10 cellular contexts compared by ENCODE assay signal in genomic region chr13:51793570-51794273, GRCh38. TPM values are rescaled to one million over a fixed set of nuclear protein-coding genes. Genes with fewer than 3 reads are reported as not detected.
A peak's percentile ranks its signal among the peaks of the same experiment; 100 is the strongest.
DNase-seq lines count a peak whose midpoint lies in the region; ATAC-seq, FAIRE-seq and TF ChIP-seq lines count a peak whose summit lies in the region.
"Had no signal": no experiment of that assay in that cellular context is flagged by ENCODE, and none has a peak within 500 bp of the region (broad histone marks: within the 10 kb centered on the region; RNA-seq: fewer than 3 reads in every experiment).

No MANE protein-coding gene starts in this region.

- H2AFZ ChIP-seq in endothelial cell of umbilical vein (ENCODE audit: low read depth, low read length): peak overlapping the region; percentile 91

- H3K36me3 Mint-ChIP-seq in MCF 10A (ENCODE audit: insufficient read depth, unreplicated experiment): peaks cover 6% of the 10 kb centered on the region

- H3K4me3 Mint-ChIP-seq in MCF 10A (ENCODE audit: unreplicated experiment): no peak overlapping the region

- TF ChIP-seq POLR2A in breast epithelium (IDR thresholded peaks at IDR 0.05): no peak
- no peak for TF ChIP-seq POLR2A in endothelial cell of umbilical vein (IDR thresholded peaks at IDR 0.05; ENCODE audit: low read depth, low read length)
- no peak for TF ChIP-seq POLR2A in sigmoid colon (IDR thresholded peaks at IDR 0.05)

- no peaks in the 10 kb centered on the region for H3K36me3 ChIP-seq in breast epithelium
- no peaks in the 10 kb centered on the region for H3K36me3 ChIP-seq in endothelial cell of umbilical vein (ENCODE audit: control insufficient read depth in 2 of 2, extremely low read depth in 1 of 2, insufficient read depth in 2 of 2, low read length in 2 of 2)
- H3K36me3 ChIP-seq in sigmoid colon: peaks cover 0 to 22% (median 0%) of the 10 kb centered on the region in 4 donors
- H3K36me3 ChIP-seq: cardiac muscle cell had no signal

- intact Hi-C loops in MCF 10A (cut with micrococcal nuclease) (loop anchor here (10.0 kb wide), 1 partner anchor 509 kb away; no protein-coding TSS in a partner anchor), breast epithelium (cut with DNase I; ENCODE audit: low total_unique reads) (no loop called here), endothelial cell of umbilical vein (cut with micrococcal nuclease) (loop anchor here (10.0 kb wide), 1 partner anchor 569 kb away; the partner anchor contains the start of gene FAM124A), sigmoid colon (cut with DNase I) (no loop called here)

- TF ChIP-seq CTCF in MCF 10A (IDR thresholded peaks at IDR 0.05; ENCODE audit: unreplicated experiment): no peak
- TF ChIP-seq CTCF in breast epithelium (IDR thresholded peaks at IDR 0.05): no peak
- no peak for TF ChIP-seq CTCF in endothelial cell of umbilical vein (IDR thresholded peaks at IDR 0.05; ENCODE audit: extremely low read depth in 1 of 2, insufficient read depth in 1 of 2, low read depth in 1 of 2, low read length in 2 of 2)
- TF ChIP-seq CTCF in sigmoid colon (IDR thresholded peaks at IDR 0.05): no peak

- no peaks in the 10 kb centered on the region for H3K9me1 ChIP-seq in endothelial cell of umbilical vein (replicated peaks; ENCODE audit: control insufficient read depth, extremely low read depth, insufficient read depth, low read length)

- H3K9ac ChIP-seq in endothelial cell of umbilical vein (replicated peaks; ENCODE audit: extremely low read depth, insufficient read depth, low read length): no peak overlapping the region

- 58 to 82% methylated on average over 6 of the region's 6 CpGs for WGBS in sigmoid colon, 2 donors

- H3K27ac Mint-ChIP-seq in MCF 10A (ENCODE audit: low read depth, unreplicated experiment): peak overlapping the region; percentile 71

- dilution Hi-C loops in endothelial cell of umbilical vein (cut with MboI; ENCODE audit: extremely low pct_ligation_motif_present, low sequenced_read_pairs): no loop called here

- CTCF ChIA-PET in MCF 10A (lab: Yijun Ruan, JAX): interaction anchor here (0.8 to 1.6 kb wide), 8 partner anchors 11 to 516 kb away, joined by 3 to 5 read pairs (median 4); no protein-coding TSS in a partner anchor
- CTCF ChIA-PET in endothelial cell of umbilical vein (lab: Charles Lee): interaction anchor here (0.5 to 1.8 kb wide), 6 partner anchors 9 to 359 kb away, joined by 3 to 7 read pairs (median 3); no protein-coding TSS in a partner anchor

- peak; percentile 49 for ATAC-seq in HG03064 (IDR thresholded peaks at IDR 0.05; ENCODE audit: low read depth, unreplicated experiment)

- H3K27ac ChIP-seq in breast epithelium (no peak overlapping the region), endothelial cell of umbilical vein (ENCODE audit: insufficient read depth, low read depth, low read length) (peak overlapping the region; percentile 61), sigmoid colon (peak overlapping the region in 3 of 4 donors; percentile 11 to 62 (median 48))
- H3K27ac ChIP-seq: cardiac muscle cell, suprapubic skin had no signal

- TF ChIP-seq EP300 in sigmoid colon (IDR thresholded peaks at IDR 0.05): no peak

- no TSS peak for BruUV-seq in MCF 10A (replicated peaks; lab: Mats Ljungman, UMichigan)
- BruUV-seq in endothelial cell of umbilical vein (replicated peaks; lab: Mats Ljungman, UMichigan): no TSS peak

- H4K20me1 ChIP-seq in endothelial cell of umbilical vein (replicated peaks; ENCODE audit: control insufficient read depth, extremely low read depth, insufficient read depth, low read length): no peaks in the 10 kb centered on the region

- DNase-seq in MCF 10A (ENCODE audit: unreplicated experiment): peak; percentile 83
- no peak for DNase-seq in breast epithelium (ENCODE audit: low spot score in 2 of 2)
- peak; percentile 56 for DNase-seq in SIG-M5 (lab: John Stamatoyannopoulos, UW)
- peak; percentile 66 for DNase-seq in endothelial cell of umbilical vein (ENCODE audit: low read depth, low spot score)
- peak; percentile 45 for DNase-seq in sigmoid colon
- no peak for DNase-seq in frontal cortex (ENCODE audit: low spot score in 2 of 2)
- DNase-seq in NCI-H345 (lab: John Stamatoyannopoulos, UW): no peak

- H3K4me3 ChIP-seq in breast epithelium: no peak overlapping the region
- H3K4me3 ChIP-seq in endothelial cell of umbilical vein (replicated peaks in 1 of 3; ENCODE audit: insufficient read depth in 1 of 3, low read depth in 1 of 3, low read length in 3 of 3): no peak overlapping the region
- H3K4me3 ChIP-seq in sigmoid colon: no peak overlapping the region
- H3K4me3 ChIP-seq: cardiac muscle cell, suprapubic skin had no signal

- H3K4me1 ChIP-seq in breast epithelium: no peaks in the 10 kb centered on the region
- peaks cover 8% of the 10 kb centered on the region for H3K4me1 ChIP-seq in endothelial cell of umbilical vein (ENCODE audit: control insufficient read depth, extremely low read depth, insufficient read depth, low read length)
- peaks cover 0 to 10% (median 0%) of the 10 kb centered on the region in 4 donors for H3K4me1 ChIP-seq in sigmoid colon

- no peaks in the 10 kb centered on the region for H3K27me3 ChIP-seq in breast epithelium
- no peaks in the 10 kb centered on the region for H3K27me3 ChIP-seq in endothelial cell of umbilical vein (ENCODE audit: control insufficient read depth in 2 of 2, insufficient read depth in 2 of 2, low read length in 2 of 2)
- H3K27me3 ChIP-seq in sigmoid colon: no peaks in the 10 kb centered on the region
- H3K27me3 ChIP-seq: cardiac muscle cell, suprapubic skin had no signal

- POLR2A ChIA-PET in MCF 10A (lab: Yijun Ruan, JAX) (interaction anchor here (0.6 to 2.8 kb wide), 12 partner anchors 8 to 366 kb away, joined by 3 to 14 read pairs (median 4); partner anchors contain the start of gene INTS6), endothelial cell of umbilical vein (lab: Charles Lee) (interaction anchor here (1.2 kb wide), 1 partner anchor 341 kb away, joined by 8 read pairs; the partner anchor contains the start of gene INTS6)

- no peaks in the 10 kb centered on the region for H3K9me3 ChIP-seq in breast epithelium
- no peaks in the 10 kb centered on the region for H3K9me3 ChIP-seq in endothelial cell of umbilical vein (replicated peaks; ENCODE audit: control insufficient read depth, insufficient read depth, low read length)
- H3K9me3 ChIP-seq in sigmoid colon: no peaks in the 10 kb centered on the region
- H3K9me3 ChIP-seq: suprapubic skin had no signal

- H3K79me2 ChIP-seq in endothelial cell of umbilical vein (ENCODE audit: control insufficient read depth, insufficient read depth, low read length): no peaks in the 10 kb centered on the region

- peaks cover 15% of the 10 kb centered on the region for H3K4me1 Mint-ChIP-seq in MCF 10A (ENCODE audit: insufficient read depth, unreplicated experiment)

- no peak overlapping the region for H3K4me2 ChIP-seq in endothelial cell of umbilical vein (ENCODE audit: insufficient read depth, low read length)

- peak; percentile 90 for FAIRE-seq in endothelial cell of umbilical vein (lab: Jason Lieb, UNC)
- no peak for FAIRE-seq in frontal cortex (lab: Jason Lieb, UNC)

- H3K27me3 Mint-ChIP-seq in MCF 10A (ENCODE audit: insufficient read depth, unreplicated experiment): no peaks in the 10 kb centered on the region

- no peaks in the 10 kb centered on the region for H3K9me3 Mint-ChIP-seq in MCF 10A (ENCODE audit: unreplicated experiment)

TF ChIP-seq in endothelial cell of umbilical vein, 7 proteins besides CTCF, POLR2A, EP300 and RAD21:
- TF ChIP-seq EZH2 (IDR thresholded peaks at IDR 0.05; ENCODE audit: borderline replicate concordance, low read depth, low read length, severe bottlenecking): no peak
- TF ChIP-seq, protein P1, sequence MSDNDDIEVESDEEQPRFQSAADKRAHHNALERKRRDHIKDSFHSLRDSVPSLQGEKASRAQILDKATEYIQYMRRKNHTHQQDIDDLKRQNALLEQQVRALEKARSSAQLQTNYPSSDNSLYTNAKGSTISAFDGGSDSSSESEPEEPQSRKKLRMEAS (IDR thresholded peaks at IDR 0.05; ENCODE audit: insufficient read depth, insufficient read length): no peak
- TF ChIP-seq MYC (IDR thresholded peaks at IDR 0.05; ENCODE audit: low read depth, low read length): no peak
- TF ChIP-seq POLR2AphosphoS5 (IDR thresholded peaks at IDR 0.05; ENCODE audit: insufficient read depth, low read depth, low read length): no peak
- no peak for TF ChIP-seq GATA2 (IDR thresholded peaks at IDR 0.05; ENCODE audit: insufficient read depth, insufficient read length, low read depth, low read length)
- peak; percentile 94 for TF ChIP-seq FOS (IDR thresholded peaks at IDR 0.05; ENCODE audit: borderline replicate concordance, insufficient read depth, low read length)
- peak; percentile 5 for TF ChIP-seq JUN (IDR thresholded peaks at IDR 0.05; ENCODE audit: borderline replicate concordance, insufficient read depth, insufficient read length, low read depth)

RNA-seq across cellular contexts. Expression of gene DHRS12, which starts 10.2 kb away (rescaled TPM):
- 6.2 and 6.8 TPM in 2 replicates for total RNA-seq in MCF 10A (2022)
- 10 to 100 TPM; 16.2 to 35.7 (median 16.4) TPM for total RNA-seq in breast epithelium
- 6.4 and 8.9 TPM in 2 replicates for total RNA-seq in endothelial cell of umbilical vein
- polyA plus RNA-seq in endothelial cell of umbilical vein: 9.1 and 9.4 TPM in 2 replicates
- 4.9 and 7.3 TPM in 2 replicates for polyA plus RNA-seq in endothelial cell of umbilical vein (2011; cell fraction: cytosol; rRNA removed)
- 13.8 and 16.8 TPM in 2 replicates for polyA plus RNA-seq in endothelial cell of umbilical vein (2011; cell fraction: nucleus; rRNA removed)
- polyA plus RNA-seq in endothelial cell of umbilical vein (2012): 8.3 and 13.3 TPM in 2 replicates
- polyA minus RNA-seq in endothelial cell of umbilical vein: 8.6 and 9.8 TPM in 2 replicates
- polyA minus RNA-seq in endothelial cell of umbilical vein (2011; cell fraction: cytosol; rRNA and poly(A)+ RNA removed): not detected
- 7.7 and 9.3 TPM in 2 replicates for polyA minus RNA-seq in endothelial cell of umbilical vein (2011; cell fraction: nucleus; rRNA and poly(A)+ RNA removed)
- total RNA-seq in sigmoid colon: 10 to 100 TPM; 11.4 to 26.9 (median 14.9) TPM
- polyA plus RNA-seq in sigmoid colon: 10 to 100 TPM in 2 of 3 donors, 1 to 10 TPM in 1; 7.4 to 23.4 (median 16.2) TPM
- total RNA-seq in frontal cortex: 7.3 TPM

RNA-seq across cellular contexts. Expression of gene TMEM272, which starts 51.3 kb away (rescaled TPM):
- total RNA-seq in MCF 10A (2022): not detected in 2 replicates
- total RNA-seq in breast epithelium: under 1 TPM in 2 of 3 donors, not detected in 1; under 0.01 to 0.16 TPM
- not detected in 2 replicates for total RNA-seq in endothelial cell of umbilical vein
- not detected in 2 replicates for polyA plus RNA-seq in endothelial cell of umbilical vein
- polyA plus RNA-seq in endothelial cell of umbilical vein (2011; cell fraction: cytosol; rRNA removed): not detected in 2 replicates
- polyA plus RNA-seq in endothelial cell of umbilical vein (2011; cell fraction: nucleus; rRNA removed): 0.03 TPM in 1 of 2 replicates, not detected in the other
- polyA plus RNA-seq in endothelial cell of umbilical vein (2012): not detected in 2 replicates
- not detected in 2 replicates for polyA minus RNA-seq in endothelial cell of umbilical vein
- not detected for polyA minus RNA-seq in endothelial cell of umbilical vein (2011; cell fraction: cytosol; rRNA and poly(A)+ RNA removed)
- not detected in 2 replicates for polyA minus RNA-seq in endothelial cell of umbilical vein (2011; cell fraction: nucleus; rRNA and poly(A)+ RNA removed)
- total RNA-seq in sigmoid colon: under 1 TPM in 1 of 4 donors, not detected in 3; under 0.01 TPM
- under 1 TPM in 1 of 3 donors, not detected in 2; 0.28 TPM for polyA plus RNA-seq in sigmoid colon
- total RNA-seq in frontal cortex: 1.6 TPM
- polyA plus RNA-seq: cardiac muscle cell had no signal

Comparison
In these comparisons a context has a peak if more than half of its experiments do, and no peak if none do; other contexts are left out.
1. DNase-seq: peak in MCF 10A (single experiment), SIG-M5 (single experiment), endothelial cell of umbilical vein (single experiment) and sigmoid colon (single experiment); none in breast epithelium (0 of 2), frontal cortex (0 of 2) and NCI-H345 (single experiment).
2. intact Hi-C loops: an anchor here in MCF 10A (10.0 kb wide) and endothelial cell of umbilical vein (10.0 kb wide); none called in breast epithelium and sigmoid colon.
3. H3K27ac ChIP-seq: peak in endothelial cell of umbilical vein (single experiment) and sigmoid colon (3 of 4); none in breast epithelium (0 of 2).